28 cellular contexts compared by ENCODE assay signal in genomic region chr3:140601881-140602280, GRCh38.
"Had no signal": no experiment of that assay in that cellular context is flagged by ENCODE, and none has a peak within 500 bp of the region (broad histone marks: within the 10 kb centered on the region; RNA-seq: fewer than 3 reads in every experiment).

No MANE protein-coding gene starts in this region.

- H3K27me3 ChIP-seq: colonic mucosa, esophagus squamous epithelium, gastrocnemius medialis, hepatocyte had no signal

- H3K4me2 ChIP-seq: hepatocyte had no signal

- H3K4me1 ChIP-seq: colonic mucosa, esophagus squamous epithelium, gastrocnemius medialis, lower lobe of right lung had no signal

- H3K4me1 Mint-ChIP-seq: immature natural killer cell; naive thymus-derived CD4-positive, alpha-beta T cell had no signal

- H3K4me3 Mint-ChIP-seq: dendritic cell treated with granulocyte-macrophage colony-stimulating factor and Interleukin-4, amounts not matched to agents 40 ng/mL and 50 ng/mL, for 4 days; effector memory CD8-positive, alpha-beta T cell; endodermal cell; immature natural killer cell; naive thymus-derived CD4-positive, alpha-beta T cell had no signal

- H3K36me3 ChIP-seq: colonic mucosa, esophagus squamous epithelium, gastrocnemius medialis, left ventricle myocardium inferior, lower lobe of right lung had no signal

- ATAC-seq: effector memory CD8-positive, alpha-beta T cell; esophagus mucosa; gastrocnemius medialis; left colon; left lobe of liver; lower lobe of right lung; naive thymus-derived CD4-positive, alpha-beta T cell had no signal

- H3K9me3 ChIP-seq: colonic mucosa, esophagus squamous epithelium, gastrocnemius medialis, lower lobe of right lung had no signal

- H3K27me3 Mint-ChIP-seq: dendritic cell treated with granulocyte-macrophage colony-stimulating factor and Interleukin-4, amounts not matched to agents 40 ng/mL and 50 ng/mL, for 4 days; effector memory CD8-positive, alpha-beta T cell had no signal

- H3K27ac Mint-ChIP-seq: dendritic cell treated with granulocyte-macrophage colony-stimulating factor and Interleukin-4, amounts not matched to agents 40 ng/mL and 50 ng/mL, for 4 days; effector memory CD8-positive, alpha-beta T cell; endodermal cell; immature natural killer cell; naive thymus-derived CD4-positive, alpha-beta T cell had no signal

- DNase-seq: colonic mucosa; cortex of kidney; effector CD8-positive, alpha-beta T cell; effector memory CD8-positive, alpha-beta T cell; endodermal cell; erythroblast; esophagus squamous epithelium; foreskin fibroblast; foreskin melanocyte; gastrocnemius medialis; glutamatergic neuron; head of caudate nucleus; hypothalamus; immature natural killer cell; islet precursor cell; kidney; kidney glomerular epithelial cell; left colon; left ventricle myocardium inferior; lower lobe of right lung; mesendoderm; midbrain; naive thymus-derived CD4-positive, alpha-beta T cell had no signal

- H3K36me3 Mint-ChIP-seq: immature natural killer cell; naive thymus-derived CD4-positive, alpha-beta T cell had no signal

- H3K27ac ChIP-seq: colonic mucosa, epithelial cell of prostate, esophagus squamous epithelium, gastrocnemius medialis, hepatocyte, left ventricle myocardium inferior, lower lobe of right lung had no signal

- H3K79me2 ChIP-seq: hepatocyte had no signal

- H3K4me3 ChIP-seq: colonic mucosa, esophagus squamous epithelium, gastrocnemius medialis, hepatocyte, left ventricle myocardium inferior, lower lobe of right lung had no signal

- H3K9me3 Mint-ChIP-seq: dendritic cell treated with granulocyte-macrophage colony-stimulating factor and Interleukin-4, amounts not matched to agents 40 ng/mL and 50 ng/mL, for 4 days; endodermal cell had no signal

- H2AFZ ChIP-seq: hepatocyte had no signal
